In genomic region chr15:77804210-77804609, GRCh38 we compare ENCODE assay signal across 23 cellular contexts.
"Had no signal": no experiment of that assay in that cellular context is flagged by ENCODE, and none has a peak within 500 bp of the region (broad histone marks: within the 10 kb centered on the region; RNA-seq: fewer than 3 reads in every experiment).

No MANE protein-coding gene starts in this region.

- H3K36me3 Mint-ChIP-seq: activated CD4-positive, alpha-beta memory T cell treated with anti-CD3 and anti-CD28 coated beads for 36 hours; activated CD8-positive, alpha-beta memory T cell treated with anti-CD3 and anti-CD28 coated beads, Interleukin-2, amount 10 ng/mL, durations not matched to agents 7 days and 5 days; stimulated activated naive B cell treated with anti-CD40 and anti-IgM and Interleukin-4, amounts not matched to agents 10 μg/mL and 1 μg/mL and 100 μg/mL, for 72 hours had no signal

- H3K4me1 Mint-ChIP-seq: activated CD4-positive, alpha-beta T cell treated with anti-CD3 and anti-CD28 coated beads for 36 hours; activated CD8-positive, alpha-beta memory T cell treated with anti-CD3 and anti-CD28 coated beads, Interleukin-2, amount 10 ng/mL, durations not matched to agents 7 days and 5 days; activated T-helper 17 cell treated with anti-CD3 and anti-CD28 coated beads, Interleukin-2, amount 50 U/mL, for 72 hours; stimulated activated naive B cell treated with anti-CD40 and anti-IgM and Interleukin-4, amounts not matched to agents 10 μg/mL and 1 μg/mL and 100 μg/mL, for 72 hours had no signal

- H3K79me2 ChIP-seq: parathyroid adenoma had no signal

- H3K27me3 Mint-ChIP-seq: activated CD4-positive, alpha-beta memory T cell treated with anti-CD3 and anti-CD28 coated beads for 36 hours; activated CD4-positive, alpha-beta T cell treated with anti-CD3 and anti-CD28 coated beads for 36 hours; activated CD8-positive, alpha-beta memory T cell treated with anti-CD3 and anti-CD28 coated beads, Interleukin-2, amount 10 ng/mL, durations not matched to agents 7 days and 5 days; activated T-helper 17 cell treated with anti-CD3 and anti-CD28 coated beads, Interleukin-2, amount 50 U/mL, for 72 hours had no signal

- H3K4me3 ChIP-seq: ascending aorta, breast epithelium, SK-N-MC, spleen, thoracic aorta had no signal

- FAIRE-seq: keratinocyte, TTC549 had no signal

- H3K27me3 ChIP-seq: ascending aorta, breast epithelium had no signal

- H3K9me3 ChIP-seq: ascending aorta, breast epithelium, neutrophil, spleen, thoracic aorta had no signal

- H3K9ac ChIP-seq: parathyroid adenoma had no signal

- H2AFZ ChIP-seq: parathyroid adenoma had no signal

- DNase-seq: activated CD4-positive, alpha-beta memory T cell treated with anti-CD3 and anti-CD28 coated beads for 36 hours; activated CD4-positive, alpha-beta T cell treated with anti-CD3 and anti-CD28 coated beads for 36 hours; activated CD8-positive, alpha-beta memory T cell treated with anti-CD3 and anti-CD28 coated beads, Interleukin-2, amount 10 ng/mL, durations not matched to agents 7 days and 5 days; activated naive CD4-positive, alpha-beta T cell treated with anti-CD3 and anti-CD28 coated beads for 36 hours; effector memory CD8-positive, alpha-beta T cell; foreskin fibroblast; hippocampal formation; mammary epithelial cell; spleen; stimulated activated CD4-positive, alpha-beta T cell treated with anti-CD3 and anti-CD28 coated beads, Interleukin-4, amount 100 ng/mL, for 4 hours; stimulated activated naive B cell treated with anti-CD40 and anti-IgM and Interleukin-4, amounts not matched to agents 10 μg/mL and 1 μg/mL and 100 μg/mL, for 72 hours had no signal

- H3K27ac Mint-ChIP-seq: activated CD4-positive, alpha-beta memory T cell treated with anti-CD3 and anti-CD28 coated beads for 36 hours; activated CD4-positive, alpha-beta T cell treated with anti-CD3 and anti-CD28 coated beads for 36 hours; activated CD8-positive, alpha-beta memory T cell treated with anti-CD3 and anti-CD28 coated beads, Interleukin-2, amount 10 ng/mL, durations not matched to agents 7 days and 5 days; activated naive CD4-positive, alpha-beta T cell treated with anti-CD3 and anti-CD28 coated beads for 36 hours; activated T-helper 17 cell treated with anti-CD3 and anti-CD28 coated beads, Interleukin-2, amount 50 U/mL, for 72 hours; dendritic cell treated with granulocyte-macrophage colony-stimulating factor and Interleukin-4, amounts not matched to agents 40 ng/mL and 50 ng/mL, for 4 days; effector memory CD8-positive, alpha-beta T cell; stimulated activated naive B cell treated with anti-CD40 and anti-IgM and Interleukin-4, amounts not matched to agents 10 μg/mL and 1 μg/mL and 100 μg/mL, for 72 hours; T-helper 2 cell treated with Interferon-gamma antibody and Interleukin-4, amounts not matched to agents 5 μg/mL and 100 μg/mL, for 36 hours had no signal

- H3K27ac ChIP-seq: ascending aorta, breast epithelium, neutrophil, parathyroid adenoma, SK-N-MC, spleen, thoracic aorta had no signal

- ATAC-seq: activated CD4-positive, alpha-beta T cell treated with anti-CD3 and anti-CD28 coated beads for 36 hours; activated CD8-positive, alpha-beta memory T cell treated with anti-CD3 and anti-CD28 coated beads, Interleukin-2, amount 10 ng/mL, durations not matched to agents 7 days and 5 days; activated T-helper 17 cell treated with anti-CD3 and anti-CD28 coated beads, Interleukin-2, amount 50 U/mL, for 72 hours; effector memory CD8-positive, alpha-beta T cell; left lobe of liver; stimulated activated naive B cell treated with anti-CD40 and anti-IgM and Interleukin-4, amounts not matched to agents 10 μg/mL and 1 μg/mL and 100 μg/mL, for 72 hours had no signal

- H3K36me3 ChIP-seq: ascending aorta, breast epithelium, neutrophil, spleen, thoracic aorta had no signal

- H3K9me3 Mint-ChIP-seq: activated CD4-positive, alpha-beta memory T cell treated with anti-CD3 and anti-CD28 coated beads for 36 hours; activated naive CD4-positive, alpha-beta T cell treated with anti-CD3 and anti-CD28 coated beads for 36 hours; activated T-helper 17 cell treated with anti-CD3 and anti-CD28 coated beads, Interleukin-2, amount 50 U/mL, for 72 hours; dendritic cell treated with granulocyte-macrophage colony-stimulating factor and Interleukin-4, amounts not matched to agents 40 ng/mL and 50 ng/mL, for 4 days; effector memory CD8-positive, alpha-beta T cell; T-helper 2 cell treated with Interferon-gamma antibody and Interleukin-4, amounts not matched to agents 5 μg/mL and 100 μg/mL, for 36 hours had no signal

- H3K4me1 ChIP-seq: ascending aorta, breast epithelium, parathyroid adenoma, spleen had no signal

- H3K4me3 Mint-ChIP-seq: activated CD4-positive, alpha-beta memory T cell treated with anti-CD3 and anti-CD28 coated beads for 36 hours; activated CD4-positive, alpha-beta T cell treated with anti-CD3 and anti-CD28 coated beads for 36 hours; activated CD8-positive, alpha-beta memory T cell treated with anti-CD3 and anti-CD28 coated beads, Interleukin-2, amount 10 ng/mL, durations not matched to agents 7 days and 5 days; activated naive CD4-positive, alpha-beta T cell treated with anti-CD3 and anti-CD28 coated beads for 36 hours; activated T-helper 17 cell treated with anti-CD3 and anti-CD28 coated beads, Interleukin-2, amount 50 U/mL, for 72 hours; dendritic cell treated with granulocyte-macrophage colony-stimulating factor and Interleukin-4, amounts not matched to agents 40 ng/mL and 50 ng/mL, for 4 days; effector memory CD8-positive, alpha-beta T cell; stimulated activated naive B cell treated with anti-CD40 and anti-IgM and Interleukin-4, amounts not matched to agents 10 μg/mL and 1 μg/mL and 100 μg/mL, for 72 hours; T-helper 2 cell treated with Interferon-gamma antibody and Interleukin-4, amounts not matched to agents 5 μg/mL and 100 μg/mL, for 36 hours had no signal
